In the genomic region with DNA sequence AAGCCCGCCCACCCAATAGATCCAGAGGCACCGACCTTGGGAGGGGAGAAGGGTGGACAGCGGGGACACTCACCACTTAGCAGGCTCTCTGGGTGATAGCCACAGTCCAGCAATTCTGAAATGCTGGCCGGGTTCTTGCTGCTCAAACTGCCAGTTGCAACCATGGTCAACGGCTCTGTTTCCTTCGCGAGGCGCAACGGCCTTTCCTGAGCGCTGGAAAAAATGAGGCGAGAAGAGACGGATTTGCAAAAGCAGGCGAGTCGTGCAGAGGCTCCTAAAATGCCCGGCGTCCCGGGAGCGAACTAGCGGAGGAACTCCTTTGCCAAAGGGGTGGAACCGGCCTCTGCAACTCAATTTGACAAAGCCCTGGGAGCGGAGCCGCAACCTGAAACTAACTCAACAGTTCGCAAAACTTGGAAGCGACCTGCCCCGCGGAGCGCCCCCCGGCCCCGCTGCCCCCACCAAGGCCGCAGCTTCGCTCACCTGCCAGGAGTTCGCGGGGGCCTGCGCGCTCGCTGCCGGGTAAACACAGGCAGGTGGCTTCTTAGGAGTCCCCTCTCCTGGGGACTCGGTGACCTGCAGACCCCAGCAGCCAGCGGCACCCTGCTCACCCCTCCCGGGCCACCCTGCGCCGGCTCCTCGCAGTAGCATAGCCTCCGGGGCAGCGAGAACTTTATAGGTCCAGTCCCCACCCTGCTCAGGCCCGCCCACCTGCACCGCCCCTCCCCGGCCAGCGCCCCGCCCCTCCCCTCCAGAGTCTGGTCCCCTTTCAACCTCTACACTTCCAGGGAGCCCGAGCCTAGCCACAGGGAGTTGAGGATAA, we compare ENCODE assay signal across 8 cellular contexts. TPM values are rescaled to one million over a fixed set of nuclear protein-coding genes. Genes with fewer than 3 reads are reported as not detected.
DNase-seq lines count a peak whose midpoint lies in the region; ATAC-seq and TF ChIP-seq lines count a peak whose summit lies in the region.

A gene with protein sequence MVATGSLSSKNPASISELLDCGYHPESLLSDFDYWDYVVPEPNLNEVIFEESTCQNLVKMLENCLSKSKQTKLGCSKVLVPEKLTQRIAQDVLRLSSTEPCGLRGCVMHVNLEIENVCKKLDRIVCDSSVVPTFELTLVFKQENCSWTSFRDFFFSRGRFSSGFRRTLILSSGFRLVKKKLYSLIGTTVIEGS (minus strand): TSS at position 649 of the 823 bp plus-strand sequence. CDS start 485 bp downstream, at position 164.

- no peak for TF ChIP-seq POLR2A in vagina (IDR thresholded peaks at IDR 0.05)

- peak within 1 kb of the TSS; percentile 83 for H3K27ac ChIP-seq in muscle layer of colon (ENCODE audit: low read depth, low read length)
- peak within 1 kb of the TSS; percentile 67 for H3K27ac ChIP-seq in vagina

- H3K9ac ChIP-seq in muscle layer of colon (ENCODE audit: low read length) = peak within 1 kb of the TSS; percentile 50

- peak; percentile 18 to 27 for DNase-seq in stimulated activated CD4-positive, alpha-beta T cell treated with anti-CD3 and anti-CD28 coated beads, Interleukin-2, amount 100 ng/mL, for 24 hours
- DNase-seq in stimulated activated CD4-positive, alpha-beta T cell treated with anti-CD3 and anti-CD28 coated beads, Interleukin-1b, Interleukin-23, amount 100 ng/mL, for 48 hours = no peak
- DNase-seq in WTC11 (ENCODE audit: low spot score) (peak; percentile 68), epithelial cell of proximal tubule (ENCODE audit: low read depth) (no peak), vagina (ENCODE audit: extremely low spot score in 2 of 2) (no peak), NCI-H2107 (lab: John Stamatoyannopoulos, UW) (no peak), NCI-H2196 (lab: John Stamatoyannopoulos, UW; ENCODE audit: unreplicated experiment) (no peak)

- H3K4me1 Mint-ChIP-seq in WTC11 = peaks cover 47% of the 10 kb centered on the region

- H3K27me3 Mint-ChIP-seq in WTC11 (ENCODE audit: low read depth) = peaks cover 42% of the 10 kb centered on the region

- intact Hi-C loops in vagina (cut with DNase I) = no loop called here

- H3K4me3 Mint-ChIP-seq in WTC11 = peak within 1 kb of the TSS; percentile 89

- peaks cover 5% of the 10 kb centered on the region; the same call in 1 of the 2 replicates for H3K36me3 Mint-ChIP-seq in WTC11

- H3K36me3 ChIP-seq in muscle layer of colon (ENCODE audit: insufficient read depth, low read length) (peaks cover 8% of the 10 kb centered on the region), vagina (no peaks in the 10 kb centered on the region)

- TF ChIP-seq CTCF in WTC11 (IDR thresholded peaks at IDR 0.05) (no peak), epithelial cell of proximal tubule (conservative IDR thresholded peaks at IDR 0.05; ENCODE audit: low read depth, low read length) (no peak), vagina (IDR thresholded peaks at IDR 0.05) (no peak)

- H3K9me3 ChIP-seq in muscle layer of colon (ENCODE audit: low read length) (no peaks in the 10 kb centered on the region), vagina (no peaks in the 10 kb centered on the region)

- H3K9me3 Mint-ChIP-seq in WTC11 = no peaks in the 10 kb centered on the region

- H3K27ac Mint-ChIP-seq in WTC11 = peak within 1 kb of the TSS; percentile 27; the same call in 1 of the 2 replicates

- H3K27me3 ChIP-seq in muscle layer of colon (ENCODE audit: control insufficient read depth in 1 of 2, insufficient read depth in 2 of 2, low read length in 2 of 2) (no peaks in the 10 kb centered on the region), vagina (no peaks in the 10 kb centered on the region)

- CTCF ChIA-PET in WTC11 (lab: Charles Lee) = no interaction called here

- H3K4me1 ChIP-seq in muscle layer of colon (ENCODE audit: insufficient read depth, low read length) (peaks cover 9% of the 10 kb centered on the region), vagina (peaks cover 32% of the 10 kb centered on the region)

- peak; percentile 87 for ATAC-seq in WTC11

- POLR2A ChIA-PET in WTC11 (lab: Charles Lee) = no interaction called here

- peak within 1 kb of the TSS; percentile 81 for H3K4me3 ChIP-seq in epithelial cell of proximal tubule (ENCODE audit: low read depth, low read length)
- H3K4me3 ChIP-seq in muscle layer of colon (ENCODE audit: low read depth in 1 of 2, low read length in 2 of 2) = peak within 1 kb of the TSS; percentile 87 to 90
- H3K4me3 ChIP-seq in vagina = peak within 1 kb of the TSS; percentile 65 to 72

TF ChIP-seq in WTC11, 78 proteins besides CTCF, POLR2A, EP300 and RAD21:
- TF ChIP-seq SP1 (CRISPR knock-in tag; conservative IDR thresholded peaks at IDR 0.05) (peak; percentile 47; the same call in 1 of the 2 replicates), SMAD3 (CRISPR knock-in tag; IDR thresholded peaks at IDR 0.05; ENCODE audit: borderline replicate concordance) (no peak), FOXP1 (CRISPR knock-in tag; IDR thresholded peaks at IDR 0.05; ENCODE audit: borderline replicate concordance) (0 out of 2 replicates have a peak, but pooled peaks have one; percentile 26), CREM (CRISPR knock-in tag; IDR thresholded peaks at IDR 0.05) (0 out of 2 replicates have a peak, but pooled peaks have one; percentile 14), KAT7 (CRISPR knock-in tag; IDR thresholded peaks at IDR 0.05; ENCODE audit: borderline replicate concordance) (no peak), TP53 (CRISPR knock-in tag; IDR thresholded peaks at IDR 0.05) (peak; percentile 28; the same call in 1 of the 2 replicates)
- TF ChIP-seq, protein P1, sequence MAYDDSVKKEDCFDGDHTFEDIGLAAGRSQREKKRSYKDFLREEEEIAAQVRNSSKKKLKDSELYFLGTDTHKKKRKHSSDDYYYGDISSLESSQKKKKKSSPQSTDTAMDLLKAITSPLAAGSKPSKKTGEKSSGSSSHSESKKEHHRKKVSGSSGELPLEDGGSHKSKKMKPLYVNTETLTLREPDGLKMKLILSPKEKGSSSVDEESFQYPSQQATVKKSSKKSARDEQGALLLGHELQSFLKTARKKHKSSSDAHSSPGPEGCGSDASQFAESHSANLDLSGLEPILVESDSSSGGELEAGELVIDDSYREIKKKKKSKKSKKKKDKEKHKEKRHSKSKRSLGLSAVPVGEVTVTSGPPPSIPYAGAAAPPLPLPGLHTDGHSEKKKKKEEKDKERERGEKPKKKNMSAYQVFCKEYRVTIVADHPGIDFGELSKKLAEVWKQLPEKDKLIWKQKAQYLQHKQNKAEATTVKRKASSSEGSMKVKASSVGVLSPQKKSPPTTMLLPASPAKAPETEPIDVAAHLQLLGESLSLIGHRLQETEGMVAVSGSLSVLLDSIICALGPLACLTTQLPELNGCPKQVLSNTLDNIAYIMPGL (CRISPR knock-in tag; IDR thresholded peaks at IDR 0.05) = 0 out of 2 replicates have a peak, but pooled peaks have one; percentile 35

RNA-seq across cellular contexts. Expression of the gene that starts here (rescaled TPM):
- 3.8 to 4.9 TPM (median 4.3 TPM) in 3 replicates for total RNA-seq in WTC11 (2021)
- 3.1 and 4.3 TPM in 2 replicates for total RNA-seq in epithelial cell of proximal tubule
- 5.4 TPM for total RNA-seq in vagina

Comparison
In these comparisons a context has a peak if more than half of its experiments do, and no peak if none do; other contexts are left out.
1. DNase-seq: peak in stimulated activated CD4-positive, alpha-beta T cell treated with anti-CD3 and anti-CD28 coated beads, Interleukin-2, amount 100 ng/mL, for 24 hours (2 of 2) and WTC11 (single experiment); none in stimulated activated CD4-positive, alpha-beta T cell treated with anti-CD3 and anti-CD28 coated beads, Interleukin-1b, Interleukin-23, amount 100 ng/mL, for 48 hours (single experiment), epithelial cell of proximal tubule (single experiment), vagina (0 of 2), NCI-H2107 (single experiment) and NCI-H2196 (single experiment).
2. Peak in every context shown above with its lines, with median percentiles within 50 percentile points of each other: H3K4me3 ChIP-seq.